1 cellular context compared by ENCODE assay signal in the genomic region with DNA sequence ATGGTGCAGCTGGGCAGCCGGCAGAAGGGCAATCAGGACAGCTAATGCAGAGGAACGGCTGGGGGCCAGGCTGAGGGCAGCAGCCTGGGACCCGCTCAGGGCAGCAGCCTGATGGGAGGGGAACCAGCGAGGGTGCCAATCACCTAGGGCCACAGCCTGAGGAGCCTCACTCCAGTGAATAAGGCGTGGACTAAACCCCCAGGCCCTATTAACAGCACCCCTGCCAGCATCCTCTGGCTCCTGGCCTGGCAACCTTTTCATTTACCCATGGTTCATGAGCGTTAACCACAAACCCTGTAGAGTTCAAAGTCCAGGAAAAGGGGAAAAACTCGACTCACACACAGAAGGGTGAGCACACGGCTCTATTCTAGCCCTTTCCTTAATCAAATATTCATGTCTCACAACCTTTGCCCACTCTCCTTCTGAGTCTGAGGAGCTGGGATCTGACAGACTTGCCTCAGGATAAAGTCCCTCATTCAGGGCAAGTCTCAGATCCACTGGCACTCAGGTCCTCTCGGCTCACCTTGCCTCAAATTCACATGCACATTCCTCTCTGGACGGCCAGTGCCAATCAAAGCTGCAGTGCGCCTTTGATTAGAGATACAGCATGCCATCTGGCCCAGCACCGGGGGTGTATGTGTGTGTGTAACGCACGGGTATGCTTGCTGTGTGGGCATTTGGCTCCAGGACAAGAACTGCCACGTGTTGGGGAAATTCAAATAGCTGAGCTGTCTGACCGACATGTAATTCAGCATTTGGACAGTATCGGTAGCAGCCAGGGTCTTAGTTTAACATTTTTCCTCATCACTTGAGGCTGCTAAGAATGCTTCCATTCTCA.
TF ChIP-seq lines count a peak whose summit lies in the region.

No MANE protein-coding gene starts in this region.

TF ChIP-seq in GM12878, 131 proteins besides CTCF, POLR2A, EP300 and RAD21 (continued from another document):
- TF ChIP-seq, protein P1, sequence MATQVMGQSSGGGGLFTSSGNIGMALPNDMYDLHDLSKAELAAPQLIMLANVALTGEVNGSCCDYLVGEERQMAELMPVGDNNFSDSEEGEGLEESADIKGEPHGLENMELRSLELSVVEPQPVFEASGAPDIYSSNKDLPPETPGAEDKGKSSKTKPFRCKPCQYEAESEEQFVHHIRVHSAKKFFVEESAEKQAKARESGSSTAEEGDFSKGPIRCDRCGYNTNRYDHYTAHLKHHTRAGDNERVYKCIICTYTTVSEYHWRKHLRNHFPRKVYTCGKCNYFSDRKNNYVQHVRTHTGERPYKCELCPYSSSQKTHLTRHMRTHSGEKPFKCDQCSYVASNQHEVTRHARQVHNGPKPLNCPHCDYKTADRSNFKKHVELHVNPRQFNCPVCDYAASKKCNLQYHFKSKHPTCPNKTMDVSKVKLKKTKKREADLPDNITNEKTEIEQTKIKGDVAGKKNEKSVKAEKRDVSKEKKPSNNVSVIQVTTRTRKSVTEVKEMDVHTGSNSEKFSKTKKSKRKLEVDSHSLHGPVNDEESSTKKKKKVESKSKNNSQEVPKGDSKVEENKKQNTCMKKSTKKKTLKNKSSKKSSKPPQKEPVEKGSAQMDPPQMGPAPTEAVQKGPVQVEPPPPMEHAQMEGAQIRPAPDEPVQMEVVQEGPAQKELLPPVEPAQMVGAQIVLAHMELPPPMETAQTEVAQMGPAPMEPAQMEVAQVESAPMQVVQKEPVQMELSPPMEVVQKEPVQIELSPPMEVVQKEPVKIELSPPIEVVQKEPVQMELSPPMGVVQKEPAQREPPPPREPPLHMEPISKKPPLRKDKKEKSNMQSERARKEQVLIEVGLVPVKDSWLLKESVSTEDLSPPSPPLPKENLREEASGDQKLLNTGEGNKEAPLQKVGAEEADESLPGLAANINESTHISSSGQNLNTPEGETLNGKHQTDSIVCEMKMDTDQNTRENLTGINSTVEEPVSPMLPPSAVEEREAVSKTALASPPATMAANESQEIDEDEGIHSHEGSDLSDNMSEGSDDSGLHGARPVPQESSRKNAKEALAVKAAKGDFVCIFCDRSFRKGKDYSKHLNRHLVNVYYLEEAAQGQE (IDR thresholded peaks at IDR 0.05; ENCODE audit: low read depth, low read length) = no peak
